Comparison of ENCODE assay signal across 1 cellular context in genomic region chr2:233457356-233457755, GRCh38.
TF ChIP-seq lines count a peak whose summit lies in the region.

No MANE protein-coding gene starts in this region.

TF ChIP-seq in GM23338, 12 proteins besides CTCF, POLR2A, EP300 and RAD21 (continued from another document):
- no peak for TF ChIP-seq ZNF462 (CRISPR knock-in tag; IDR thresholded peaks at IDR 0.05)
- no peak for TF ChIP-seq ZNF331 (CRISPR knock-in tag; IDR thresholded peaks at IDR 0.05; ENCODE audit: low read depth)
- no peak for TF ChIP-seq EZH2 (IDR thresholded peaks at IDR 0.05; ENCODE audit: low read depth, unreplicated experiment)
- TF ChIP-seq, protein P1, sequence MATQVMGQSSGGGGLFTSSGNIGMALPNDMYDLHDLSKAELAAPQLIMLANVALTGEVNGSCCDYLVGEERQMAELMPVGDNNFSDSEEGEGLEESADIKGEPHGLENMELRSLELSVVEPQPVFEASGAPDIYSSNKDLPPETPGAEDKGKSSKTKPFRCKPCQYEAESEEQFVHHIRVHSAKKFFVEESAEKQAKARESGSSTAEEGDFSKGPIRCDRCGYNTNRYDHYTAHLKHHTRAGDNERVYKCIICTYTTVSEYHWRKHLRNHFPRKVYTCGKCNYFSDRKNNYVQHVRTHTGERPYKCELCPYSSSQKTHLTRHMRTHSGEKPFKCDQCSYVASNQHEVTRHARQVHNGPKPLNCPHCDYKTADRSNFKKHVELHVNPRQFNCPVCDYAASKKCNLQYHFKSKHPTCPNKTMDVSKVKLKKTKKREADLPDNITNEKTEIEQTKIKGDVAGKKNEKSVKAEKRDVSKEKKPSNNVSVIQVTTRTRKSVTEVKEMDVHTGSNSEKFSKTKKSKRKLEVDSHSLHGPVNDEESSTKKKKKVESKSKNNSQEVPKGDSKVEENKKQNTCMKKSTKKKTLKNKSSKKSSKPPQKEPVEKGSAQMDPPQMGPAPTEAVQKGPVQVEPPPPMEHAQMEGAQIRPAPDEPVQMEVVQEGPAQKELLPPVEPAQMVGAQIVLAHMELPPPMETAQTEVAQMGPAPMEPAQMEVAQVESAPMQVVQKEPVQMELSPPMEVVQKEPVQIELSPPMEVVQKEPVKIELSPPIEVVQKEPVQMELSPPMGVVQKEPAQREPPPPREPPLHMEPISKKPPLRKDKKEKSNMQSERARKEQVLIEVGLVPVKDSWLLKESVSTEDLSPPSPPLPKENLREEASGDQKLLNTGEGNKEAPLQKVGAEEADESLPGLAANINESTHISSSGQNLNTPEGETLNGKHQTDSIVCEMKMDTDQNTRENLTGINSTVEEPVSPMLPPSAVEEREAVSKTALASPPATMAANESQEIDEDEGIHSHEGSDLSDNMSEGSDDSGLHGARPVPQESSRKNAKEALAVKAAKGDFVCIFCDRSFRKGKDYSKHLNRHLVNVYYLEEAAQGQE (IDR thresholded peaks at IDR 0.05; ENCODE audit: unreplicated experiment), result no peak
- no peak for TF ChIP-seq JUNB (IDR thresholded peaks at IDR 0.05; ENCODE audit: unreplicated experiment)
- no peak for TF ChIP-seq ETS1 (IDR thresholded peaks at IDR 0.05)
- no peak for TF ChIP-seq ZNF114 (CRISPR knock-in tag; IDR thresholded peaks at IDR 0.05)
- TF ChIP-seq POLR2AphosphoS5 (IDR thresholded peaks at IDR 0.05; ENCODE audit: low read depth), result no peak
